9 cellular contexts compared by ENCODE assay signal in genomic region chr7:33904680-33905388, GRCh38. TPM values are rescaled to one million over a fixed set of nuclear protein-coding genes. Genes with fewer than 3 reads are reported as not detected.
DNase-seq lines count a peak whose midpoint lies in the region; ATAC-seq, FAIRE-seq and TF ChIP-seq lines count a peak whose summit lies in the region.
"Had no signal": no experiment of that assay in that cellular context is flagged by ENCODE, and none has a peak within 500 bp of the region (broad histone marks: within the 10 kb centered on the region; RNA-seq: fewer than 3 reads in every experiment).

No MANE protein-coding gene starts in this region.

- FAIRE-seq in GM12891 (lab: Jason Lieb, UNC) = no peak

- intact Hi-C loops in breast epithelium (cut with DNase I; ENCODE audit: low total_unique reads) = loop anchor here (10.0 kb wide), 1 partner anchor 180 kb away; no protein-coding TSS in a partner anchor

- ATAC-seq in HG03095 (IDR thresholded peaks at IDR 0.05; ENCODE audit: unreplicated experiment) = no peak

- H3K9me3 ChIP-seq in breast epithelium = no peaks in the 10 kb centered on the region

- peak overlapping the region; percentile 29 to 68 for H3K27ac ChIP-seq in breast epithelium
- peak overlapping the region in 5 of 21 experiments; percentile 7 to 64 (median 35) for H3K27ac ChIP-seq in skin epidermis
- H3K27ac ChIP-seq: epithelial cell of prostate had no signal

- TF ChIP-seq POLR2A in GM12891 (IDR thresholded peaks at IDR 0.05; ENCODE audit: low read depth, low read length) (no peak), breast epithelium (IDR thresholded peaks at IDR 0.05) (no peak)

- peaks cover 0 to 29% of the 10 kb centered on the region in 2 donors for H3K27me3 ChIP-seq in breast epithelium

- TF ChIP-seq CTCF in breast epithelium (IDR thresholded peaks at IDR 0.05) = no peak

- no peaks in the 10 kb centered on the region for H3K36me3 ChIP-seq in breast epithelium

- peak overlapping the region; percentile 58 to 81 (median 59) for H3K4me3 ChIP-seq in breast epithelium
- H3K4me3 ChIP-seq in skin epidermis = peak overlapping the region; percentile 28 to 49 (median 39)

- DNase-seq in A172 (ENCODE audit: low spot score) (peak; percentile 38), GM12891 (ENCODE audit: insufficient read length, low spot score) (peak; percentile 27), NCI-H226 (peak; percentile 75), breast epithelium (ENCODE audit: low spot score in 2 of 2) (no peak), inferior parietal cortex (ENCODE audit: extremely low spot score) (peak; percentile 25), NCI-H187 (lab: John Stamatoyannopoulos, UW) (no peak)

- no peaks in the 10 kb centered on the region for H3K4me1 ChIP-seq in breast epithelium

TF ChIP-seq in GM12891, 5 proteins besides CTCF, POLR2A, EP300 and RAD21:
- no peak for TF ChIP-seq TAF1 (IDR thresholded peaks at IDR 0.05; ENCODE audit: low read depth, low read length)
- no peak for TF ChIP-seq SPI1 (IDR thresholded peaks at IDR 0.05; ENCODE audit: low read depth, low read length)
- TF ChIP-seq POU2F2 (IDR thresholded peaks at IDR 0.05; ENCODE audit: low read depth, low read length) = no peak
- TF ChIP-seq POLR2AphosphoS5 (IDR thresholded peaks at IDR 0.05; ENCODE audit: low read depth, low read length) = no peak
- no peak for TF ChIP-seq PAX5 (IDR thresholded peaks at IDR 0.05; ENCODE audit: insufficient read depth, low read length, severe bottlenecking)

RNA-seq across cellular contexts. Expression of gene BMPER, which starts 0.5 kb away (rescaled TPM):
- 0.34 and 0.55 TPM in 2 replicates for total RNA-seq in A172 (2014; rRNA removed; shearing (Covaris generic))
- not detected for polyA plus RNA-seq in GM12891 (2012; ENCODE audit: low read depth, missing spikeins)
- total RNA-seq in breast epithelium = 1 to 10 TPM; 1.6 to 6.9 (median 2.0) TPM

Comparison
In these comparisons a context has a peak if more than half of its experiments do, and no peak if none do; other contexts are left out.
1. DNase-seq: peak in A172 (single experiment), GM12891 (single experiment), NCI-H226 (single experiment) and inferior parietal cortex (single experiment); none in breast epithelium (0 of 2) and NCI-H187 (0 of 2).